Comparison of ENCODE assay signal across 14 cellular contexts in genomic region chr5:151432210-151432609, GRCh38. TPM values are rescaled to one million over a fixed set of nuclear protein-coding genes. Genes with fewer than 3 reads are reported as not detected.
DNase-seq lines count a peak whose midpoint lies in the region; ATAC-seq and TF ChIP-seq lines count a peak whose summit lies in the region.
"Had no signal": no experiment of that assay in that cellular context is flagged by ENCODE, and none has a peak within 500 bp of the region (broad histone marks: within the 10 kb centered on the region; RNA-seq: fewer than 3 reads in every experiment).

No MANE protein-coding gene starts in this region.

- H3K4me2 ChIP-seq in H9 (ENCODE audit: insufficient read depth, insufficient read length, low read length) = no peak overlapping the region

- H3K27ac ChIP-seq in H9 (ENCODE audit: insufficient read length, low read depth, low read length) (no peak overlapping the region), WERI-Rb-1 (no peak overlapping the region), esophagus muscularis mucosa (replicated peaks in 1 of 4) (no peak overlapping the region), skeletal muscle tissue (ENCODE audit: low read depth, low read length) (peak overlapping the region; percentile 77), adrenal gland (no peak overlapping the region), upper lobe of right lung (no peak overlapping the region)
- H3K27ac ChIP-seq: GM23248 had no signal

- H3K4me3 ChIP-seq in WERI-Rb-1 (ENCODE audit: low read depth, low read length) (no peak overlapping the region), esophagus muscularis mucosa (no peak overlapping the region), skeletal muscle tissue (ENCODE audit: low read length in 3 of 3) (peak overlapping the region in 1 of 3 donors; percentile 17), adrenal gland (no peak overlapping the region), upper lobe of right lung (no peak overlapping the region)
- H3K4me3 ChIP-seq: GM12878, GM23248 had no signal

- H2AK5ac ChIP-seq in H9 (ENCODE audit: insufficient read length, low read length) = no peak overlapping the region

- H4K91ac ChIP-seq in H9 (ENCODE audit: insufficient read length, low read depth, low read length) = no peak overlapping the region

- no peaks in the 10 kb centered on the region for H4K20me1 ChIP-seq in H9 (ENCODE audit: control insufficient read depth, insufficient read depth, insufficient read length)

- no peaks in the 10 kb centered on the region for H3K27me3 ChIP-seq in H9 (ENCODE audit: insufficient read depth, low read length)
- H3K27me3 ChIP-seq in WERI-Rb-1 (ENCODE audit: insufficient read depth, low read depth, severe bottlenecking) = no peaks in the 10 kb centered on the region
- H3K27me3 ChIP-seq in esophagus muscularis mucosa = no peaks in the 10 kb centered on the region
- H3K27me3 ChIP-seq in skeletal muscle tissue (ENCODE audit: control insufficient read depth in 3 of 3, insufficient read depth in 3 of 3, low read length in 3 of 3) = no peaks in the 10 kb centered on the region
- no peaks in the 10 kb centered on the region for H3K27me3 ChIP-seq in adrenal gland
- no peaks in the 10 kb centered on the region for H3K27me3 ChIP-seq in upper lobe of right lung

- intact Hi-C loops in esophagus muscularis mucosa (cut with DNase I) = no loop called here
- intact Hi-C loops in adrenal gland (cut with DNase I) = no loop called here
- intact Hi-C loops in upper lobe of right lung (cut with DNase I) = no loop called here

- H4K5ac ChIP-seq in H9 (ENCODE audit: insufficient read length, low read depth, low read length) = no peak overlapping the region

- no peak overlapping the region for H2BK120ac ChIP-seq in H9 (ENCODE audit: low read depth, low read length, poor library complexity, severe bottlenecking)

- no peak overlapping the region for H2AFZ ChIP-seq in H9 (ENCODE audit: low read length)
- H2AFZ ChIP-seq: GM23248 had no signal

- H3T11ph ChIP-seq in H9 (ENCODE audit: low read length) = no peak overlapping the region

- no peak overlapping the region for H3K56ac ChIP-seq in H9 (ENCODE audit: insufficient read length, low read depth, low read length)

- no peak overlapping the region for H2BK15ac ChIP-seq in H9 (ENCODE audit: low read depth, low read length)

- peaks cover 6% of the 10 kb centered on the region in 2 experiments for H3K4me1 Mint-ChIP-seq in H9

- no peaks in the 10 kb centered on the region for H3K23me2 ChIP-seq in H9 (ENCODE audit: insufficient read length, low read depth, low read length, poor library complexity, severe bottlenecking)

- no peaks in the 10 kb centered on the region for H3K79me2 ChIP-seq in H9 (ENCODE audit: insufficient read depth, low read length)

- no peak overlapping the region for H3K4me3 Mint-ChIP-seq in H9
- H3K4me3 Mint-ChIP-seq: B cell; CD4-positive, alpha-beta T cell had no signal

- DNase-seq in H9 (no peak), WERI-Rb-1 (peak; percentile 18), esophagus muscularis mucosa (ENCODE audit: extremely low spot score) (peak; percentile 42), adrenal gland (no peak), upper lobe of right lung (no peak), NCI-H1105 treated with DMSO at 0.1 percent for 48 hours (lab: John Stamatoyannopoulos, UW) (no peak)
- DNase-seq: C1 segment of cervical spinal cord; CD4-positive, alpha-beta T cell; DMS79; GM23248; HCEC 1CT had no signal

- TF ChIP-seq POLR2A in esophagus muscularis mucosa (IDR thresholded peaks at IDR 0.05; ENCODE audit: low read depth) (no peak), adrenal gland (IDR thresholded peaks at IDR 0.05) (no peak)

- no peak for TF ChIP-seq EP300 in esophagus muscularis mucosa (IDR thresholded peaks at IDR 0.05)

- H3K9ac ChIP-seq in H9 (ENCODE audit: extremely low read depth, insufficient read length, low read length) (no peak overlapping the region), skeletal muscle tissue (ENCODE audit: low read depth in 1 of 3, low read length in 3 of 3) (peak overlapping the region in 2 of 3 donors; percentile 34 to 60)
- H3K9ac ChIP-seq: GM23248 had no signal

- no peak for ATAC-seq in upper lobe of right lung
- ATAC-seq: GM12878 had no signal

- no peaks in the 10 kb centered on the region for H3K79me1 ChIP-seq in H9 (ENCODE audit: insufficient read depth, low read depth, low read length, poor library complexity, severe bottlenecking)

- H3K9me3 ChIP-seq in H9 (ENCODE audit: control insufficient read depth, low read depth, low read length) (no peaks in the 10 kb centered on the region), WERI-Rb-1 (ENCODE audit: severe bottlenecking) (no peaks in the 10 kb centered on the region), esophagus muscularis mucosa (no peaks in the 10 kb centered on the region), skeletal muscle tissue (ENCODE audit: control insufficient read depth in 3 of 3, low read length in 3 of 3) (no peaks in the 10 kb centered on the region), adrenal gland (replicated peaks in 1 of 3) (no peaks in the 10 kb centered on the region), upper lobe of right lung (no peaks in the 10 kb centered on the region)

- no peak overlapping the region for H2BK12ac ChIP-seq in H9 (ENCODE audit: insufficient read length, low read depth, low read length)

- H3K4me1 ChIP-seq in H9 (ENCODE audit: insufficient read depth, low read length) (no peaks in the 10 kb centered on the region), esophagus muscularis mucosa (no peaks in the 10 kb centered on the region), skeletal muscle tissue (ENCODE audit: control insufficient read depth in 3 of 3, insufficient read depth in 3 of 3, low read length in 3 of 3) (peaks cover 26 to 34% (median 29%) of the 10 kb centered on the region in 3 donors), adrenal gland (replicated peaks in 1 of 2) (no peaks in the 10 kb centered on the region), upper lobe of right lung (no peaks in the 10 kb centered on the region)

- H3K14ac ChIP-seq in H9 (ENCODE audit: insufficient read depth, low read length) = no peak overlapping the region

- H3K4ac ChIP-seq in H9 (ENCODE audit: low read depth, low read length) = no peak overlapping the region

- TF ChIP-seq CTCF in H9 (conservative IDR thresholded peaks at IDR 0.05) (peak; percentile 38; the same call in 2 of the 3 replicates), WERI-Rb-1 (IDR thresholded peaks at IDR 0.05; ENCODE audit: low read depth, low read length) (0 out of 2 replicates have a peak, but pooled peaks have one; percentile 9), esophagus muscularis mucosa (IDR thresholded peaks at IDR 0.05) (no peak), adrenal gland (IDR thresholded peaks at IDR 0.05) (no peak), upper lobe of right lung (IDR thresholded peaks at IDR 0.05) (no peak)

- no peak overlapping the region for H3K27ac Mint-ChIP-seq in H9
- H3K27ac Mint-ChIP-seq: B cell; CD4-positive, alpha-beta T cell had no signal

- peaks cover 0 to 8% (median 5%) of the 10 kb centered on the region in 3 experiments; a peak in 3 of 7 replicates for H3K36me3 Mint-ChIP-seq in H9 (ENCODE audit: insufficient read depth in 1 of 3, low read depth in 3 of 3)

- H4K8ac ChIP-seq in H9 (replicated peaks; ENCODE audit: insufficient read length, low read depth, low read length) = no peak overlapping the region

- no peaks in the 10 kb centered on the region for H3K36me3 ChIP-seq in WERI-Rb-1
- H3K36me3 ChIP-seq in esophagus muscularis mucosa = no peaks in the 10 kb centered on the region
- H3K36me3 ChIP-seq in skeletal muscle tissue (ENCODE audit: control insufficient read depth in 3 of 3, insufficient read depth in 3 of 3, low read length in 3 of 3) = no peaks in the 10 kb centered on the region
- H3K36me3 ChIP-seq in adrenal gland (replicated peaks in 1 of 2) = no peaks in the 10 kb centered on the region
- no peaks in the 10 kb centered on the region for H3K36me3 ChIP-seq in upper lobe of right lung

- peaks cover 9 to 11% of the 10 kb centered on the region in 2 experiments for H3K9me3 Mint-ChIP-seq in H9
- H3K9me3 Mint-ChIP-seq: CD4-positive, alpha-beta T cell had no signal

- no peak overlapping the region for H3K18ac ChIP-seq in H9 (ENCODE audit: insufficient read length, low read depth, low read length)

- H3K27me3 Mint-ChIP-seq in H9 (ENCODE audit: low read depth) = no peaks in the 10 kb centered on the region; the same call in 1 of the 2 replicates

- H2BK20ac ChIP-seq in H9 (ENCODE audit: low read depth, low read length, poor library complexity, severe bottlenecking) = no peak overlapping the region

- no CpG with 5 or more reads among the region's 3 CpGs for WGBS in H9 (ENCODE audit: extremely low coverage, insufficient read length, low lambda C conversion rate)
- WGBS in esophagus muscularis mucosa = 96% methylated on average over 3 of the region's 3 CpGs
- 87 to 97% (median 91%) methylated on average over 3 of the region's 3 CpGs for WGBS in adrenal gland, 4 donors

- H3K23ac ChIP-seq in H9 (ENCODE audit: insufficient read length, low read depth, low read length) = no peak overlapping the region

- H2BK5ac ChIP-seq in H9 (ENCODE audit: insufficient read length, low read length) = no peak overlapping the region

RNA-seq across cellular contexts. Expression of gene SLC36A1, which starts 15.2 kb away (rescaled TPM):
- total RNA-seq in H9 (2021) = 14.1 and 15.0 TPM in 2 replicates
- total RNA-seq in esophagus muscularis mucosa = 10 to 100 TPM in 1 of 4 donors, 1 to 10 TPM in 3; 5.1 to 13.7 (median 8.8) TPM
- 8.9 TPM for total RNA-seq in skeletal muscle tissue
- 10 to 100 TPM in 5 of 8 donors, 1 to 10 TPM in 3; 6.9 to 15.4 (median 10.7) TPM for total RNA-seq in adrenal gland
- polyA plus RNA-seq in adrenal gland = 1 to 10 TPM; 3.0 to 8.2 (median 6.4) TPM
- 9.6 TPM for total RNA-seq in upper lobe of right lung

Comparison
In these comparisons a context has a peak if more than half of its experiments do, and no peak if none do; other contexts are left out.
1. DNase-seq: peak in WERI-Rb-1 (single experiment) and esophagus muscularis mucosa (single experiment); none in H9 (single experiment), adrenal gland (0 of 7), upper lobe of right lung (single experiment) and NCI-H1105 treated with DMSO at 0.1 percent for 48 hours (single experiment).
2. CTCF ChIP-seq: peak in H9 (single experiment) and WERI-Rb-1 (single experiment); none in esophagus muscularis mucosa (0 of 3), adrenal gland (0 of 6) and upper lobe of right lung (single experiment).